Comparison of ENCODE assay signal across 10 cellular contexts in the genomic region with DNA sequence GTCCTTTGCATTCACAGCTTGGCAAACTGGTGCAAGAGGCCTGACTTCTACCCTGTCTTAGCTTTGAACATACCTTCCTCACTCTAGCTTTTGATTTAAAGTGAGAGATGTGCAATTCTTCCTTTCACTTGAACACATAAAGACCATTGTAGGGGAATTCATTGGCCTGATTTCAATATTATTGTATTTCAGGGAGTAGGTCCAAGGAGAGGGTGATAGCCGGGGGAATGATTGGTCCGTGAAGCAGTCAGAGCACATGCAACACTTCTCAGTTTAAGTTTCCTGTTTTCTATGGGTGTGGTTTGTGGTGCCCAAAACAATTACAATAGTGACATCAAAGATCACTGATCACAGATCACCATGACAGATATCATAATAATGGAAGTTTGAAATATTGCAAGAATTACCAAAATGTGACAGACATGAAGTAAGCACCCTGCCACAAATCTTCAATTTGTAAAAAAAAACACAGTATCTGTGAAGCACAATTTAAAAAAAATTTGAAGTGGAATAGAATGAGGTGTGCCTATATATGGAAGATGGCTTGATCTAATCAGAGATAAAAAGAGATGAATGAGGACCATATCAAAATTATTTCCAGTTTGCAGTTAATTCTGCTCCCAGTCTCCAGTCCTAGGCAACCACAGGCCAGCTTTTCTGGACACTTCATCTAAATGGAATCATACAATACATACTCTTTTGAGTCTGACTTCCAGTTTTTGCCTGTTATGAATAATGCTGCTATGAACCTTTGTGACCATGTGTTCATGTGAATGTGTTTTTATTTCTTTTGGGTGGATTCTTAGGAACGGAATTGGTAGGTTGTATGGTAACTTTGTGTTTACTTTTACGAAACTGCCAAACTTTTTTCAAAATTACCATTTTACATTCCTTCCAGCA. TPM values are rescaled to one million over a fixed set of nuclear protein-coding genes. Genes with fewer than 3 reads are reported as not detected.
DNase-seq lines count a peak whose midpoint lies in the region; ATAC-seq and TF ChIP-seq lines count a peak whose summit lies in the region.
"Had no signal": no experiment of that assay in that cellular context is flagged by ENCODE, and none has a peak within 500 bp of the region (broad histone marks: within the 10 kb centered on the region; RNA-seq: fewer than 3 reads in every experiment).

No MANE protein-coding gene starts in this region.

- peaks cover 33 to 38% of the 10 kb centered on the region in 2 donors for H3K36me3 Mint-ChIP-seq in CD4-positive, alpha-beta memory T cell
- peaks cover 26% of the 10 kb centered on the region for H3K36me3 Mint-ChIP-seq in activated naive CD4-positive, alpha-beta T cell treated with anti-CD3 and anti-CD28 coated beads, Interleukin-2, amount 50 U/mL, for 24 hours
- no peaks in the 10 kb centered on the region for H3K36me3 Mint-ChIP-seq in natural killer cell

- no peaks in the 10 kb centered on the region for H3K9me3 ChIP-seq in CD4-positive, alpha-beta memory T cell (ENCODE audit: control insufficient read depth in 1 of 2, low read length in 2 of 2)

- H3K4me3 Mint-ChIP-seq in CD4-positive, alpha-beta memory T cell: peak overlapping the region; percentile 7 to 80 (median 58)
- no peak overlapping the region for H3K4me3 Mint-ChIP-seq in activated naive CD4-positive, alpha-beta T cell treated with anti-CD3 and anti-CD28 coated beads, Interleukin-2, amount 50 U/mL, for 24 hours
- H3K4me3 Mint-ChIP-seq in natural killer cell: peak overlapping the region; percentile 66

- CTCF ChIA-PET in CD4-positive, alpha-beta memory T cell (lab: Charles Lee; ENCODE audit: partially characterized antibody): interaction anchor here (0.6 to 7.5 kb wide), 13 partner anchors 58 to 357 kb away, joined by 3 to 150 read pairs (median 10); a partner anchor contains a TSS

- no peaks in the 10 kb centered on the region for H3K27me3 Mint-ChIP-seq in CD4-positive, alpha-beta memory T cell
- H3K27me3 Mint-ChIP-seq in activated naive CD4-positive, alpha-beta T cell treated with anti-CD3 and anti-CD28 coated beads, Interleukin-2, amount 50 U/mL, for 24 hours: no peaks in the 10 kb centered on the region
- no peaks in the 10 kb centered on the region for H3K27me3 Mint-ChIP-seq in natural killer cell (ENCODE audit: low read depth in 2 of 2)

- H3K4me1 Mint-ChIP-seq in CD4-positive, alpha-beta memory T cell: peaks cover 46 to 74% (median 60%) of the 10 kb centered on the region in 4 donors
- peaks cover 72% of the 10 kb centered on the region for H3K4me1 Mint-ChIP-seq in activated naive CD4-positive, alpha-beta T cell treated with anti-CD3 and anti-CD28 coated beads, Interleukin-2, amount 50 U/mL, for 24 hours
- peaks cover 56 to 58% of the 10 kb centered on the region in 2 donors for H3K4me1 Mint-ChIP-seq in natural killer cell

- H3K4me3 ChIP-seq in CD4-positive, alpha-beta memory T cell (ENCODE audit: low read length in 2 of 2): no peak overlapping the region

- ATAC-seq in HG03159 (IDR thresholded peaks at IDR 0.05; ENCODE audit: unreplicated experiment) (peak; percentile 64), natural killer cell (peak; percentile 80 to 90 (median 86)), GM18502 (IDR thresholded peaks at IDR 0.05; ENCODE audit: poor library complexity, unreplicated experiment) (no peak)
- ATAC-seq: foreskin keratinocyte had no signal

- POLR2A ChIA-PET in CD4-positive, alpha-beta memory T cell (lab: Charles Lee; ENCODE audit: partially characterized antibody): interaction anchor here (0.6 to 6.4 kb wide), 29 partner anchors 9 to 356 kb away, joined by 3 to 111 read pairs (median 7); a partner anchor contains a TSS

- peak; percentile 85 to 93 (median 89) for DNase-seq in CD4-positive, alpha-beta memory T cell
- DNase-seq in natural killer cell: no peak
- no peak for DNase-seq in dermis blood vessel endothelial cell
- no peak for DNase-seq in hypothalamus (lab: John Stamatoyannopoulos, UW)
- no peak for DNase-seq in DMS53 (lab: John Stamatoyannopoulos, UW)
- DNase-seq: foreskin keratinocyte, GF-D8 had no signal

- peaks cover 0 to 18% (median 11%) of the 10 kb centered on the region in 8 donors for H3K9me3 Mint-ChIP-seq in CD4-positive, alpha-beta memory T cell
- H3K9me3 Mint-ChIP-seq in activated naive CD4-positive, alpha-beta T cell treated with anti-CD3 and anti-CD28 coated beads, Interleukin-2, amount 50 U/mL, for 24 hours: no peaks in the 10 kb centered on the region
- H3K9me3 Mint-ChIP-seq in natural killer cell: no peaks in the 10 kb centered on the region

- peak overlapping the region; percentile 86 to 100 (median 99) for H3K27ac Mint-ChIP-seq in CD4-positive, alpha-beta memory T cell
- peak overlapping the region; percentile 60 for H3K27ac Mint-ChIP-seq in activated naive CD4-positive, alpha-beta T cell treated with anti-CD3 and anti-CD28 coated beads, Interleukin-2, amount 50 U/mL, for 24 hours
- H3K27ac Mint-ChIP-seq in natural killer cell: peak overlapping the region; percentile 87 to 96

- TF ChIP-seq CTCF in natural killer cell (IDR thresholded peaks at IDR 0.05): no peak

- peaks cover 82% of the 10 kb centered on the region for H3K4me1 ChIP-seq in CD4-positive, alpha-beta memory T cell (ENCODE audit: insufficient read depth, low read length)
- H3K4me1 ChIP-seq: foreskin keratinocyte had no signal

- no peaks in the 10 kb centered on the region for H3K27me3 ChIP-seq in CD4-positive, alpha-beta memory T cell (ENCODE audit: insufficient read depth, low read length)
- H3K27me3 ChIP-seq: foreskin keratinocyte had no signal

- H3K36me3 ChIP-seq in CD4-positive, alpha-beta memory T cell (ENCODE audit: insufficient read depth, low read length): no peaks in the 10 kb centered on the region

- intact Hi-C loops in CD4-positive, alpha-beta memory T cell (cut with micrococcal nuclease): loop anchor here (1.0 to 5.0 kb wide), 5 partner anchors 63 to 407 kb away; a partner anchor contains a TSS
- intact Hi-C loops in natural killer cell (cut with micrococcal nuclease): loop anchor here (1.0 to 2.0 kb wide), 2 partner anchors 183 to 233 kb away; no protein-coding TSS in a partner anchor

- peak overlapping the region; percentile 82 for H3K27ac ChIP-seq in CD4-positive, alpha-beta memory T cell (ENCODE audit: low read depth, low read length)
- H3K27ac ChIP-seq: foreskin keratinocyte had no signal

RNA-seq across cellular contexts. Expression of a gene that starts 23.2 kb away (rescaled TPM):
- total RNA-seq in CD4-positive, alpha-beta memory T cell: 10 to 100 TPM; 21.3 to 26.8 TPM
- 10 to 100 TPM; 27.5 to 28.1 TPM for polyA plus RNA-seq in CD4-positive, alpha-beta memory T cell
- 10 to 100 TPM; 28.5 to 32.8 (median 29.2) TPM for total RNA-seq in natural killer cell
- 2.9 and 7.6 TPM in 2 replicates for total RNA-seq in dermis blood vessel endothelial cell

RNA-seq across cellular contexts. Expression of a gene that starts 30.0 kb away (rescaled TPM):
- under 1 TPM; 0.35 to 0.44 TPM for total RNA-seq in CD4-positive, alpha-beta memory T cell
- polyA plus RNA-seq in CD4-positive, alpha-beta memory T cell: 1 to 10 TPM in 1 of 2 donors, under 1 TPM in 1; 0.50 to 1.4 TPM
- total RNA-seq in natural killer cell (under 1 TPM; 0.05 to 0.63 (median 0.25) TPM), dermis blood vessel endothelial cell (6.8 and 14.8 TPM in 2 replicates)

Comparison
In these comparisons a context has a peak if more than half of its experiments do, and no peak if none do; other contexts are left out.
1. DNase-seq: peak in CD4-positive, alpha-beta memory T cell (5 of 5); none in natural killer cell (single experiment), dermis blood vessel endothelial cell (single experiment), hypothalamus (0 of 51) and DMS53 (single experiment).
2. Peak in every context shown above with its lines, with median percentiles within 50 percentile points of each other: H3K27ac Mint-ChIP-seq.